8 cellular contexts compared by ENCODE assay signal in the genomic region with DNA sequence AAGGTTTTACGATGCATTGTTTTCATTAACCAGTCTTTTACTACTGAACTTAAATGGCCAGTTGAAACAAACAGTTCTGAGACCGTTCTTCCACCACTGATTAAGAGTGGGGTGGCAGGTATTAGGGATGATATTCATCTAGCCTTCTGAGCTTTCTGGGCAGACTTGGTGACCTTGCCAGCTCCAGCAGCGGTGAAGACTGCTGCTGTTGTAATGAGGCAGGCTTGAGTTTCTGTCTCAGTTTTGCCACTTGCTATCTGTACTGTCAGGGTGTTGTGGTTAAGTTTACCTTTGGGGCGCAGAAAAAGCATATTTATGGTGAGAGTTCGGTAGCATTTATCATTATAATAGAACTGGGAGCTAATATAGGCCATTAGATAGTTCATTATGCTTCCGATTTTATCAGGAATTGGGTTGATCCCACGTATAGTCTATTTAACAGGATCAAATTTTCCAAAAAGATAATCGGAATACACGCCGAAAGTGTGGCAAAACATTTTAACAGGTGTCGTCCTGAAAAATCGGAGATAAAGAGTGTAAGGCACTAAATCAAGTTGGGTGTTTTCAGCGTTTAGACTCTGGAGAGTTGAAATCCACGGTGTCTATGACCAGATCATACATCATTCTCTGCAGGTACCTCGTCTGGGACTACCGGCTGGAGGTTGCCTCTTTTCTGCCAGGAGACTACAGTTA. TPM values are rescaled to one million over a fixed set of nuclear protein-coding genes. Genes with fewer than 3 reads are reported as not detected.
A peak's percentile ranks its signal among the peaks of the same experiment; 100 is the strongest.
DNase-seq lines count a peak whose midpoint lies in the region; ATAC-seq and TF ChIP-seq lines count a peak whose summit lies in the region.

No MANE protein-coding gene starts in this region.

- ATAC-seq in HG02571 (IDR thresholded peaks at IDR 0.05; ENCODE audit: unreplicated experiment): no peak
- no peak for ATAC-seq in HG02642 (IDR thresholded peaks at IDR 0.05; ENCODE audit: poor library complexity, unreplicated experiment)

- H3K4me1 Mint-ChIP-seq in MCF 10A (ENCODE audit: insufficient read depth, unreplicated experiment): peaks cover 41% of the 10 kb centered on the region

- H3K4me3 Mint-ChIP-seq in MCF 10A (ENCODE audit: unreplicated experiment): peak overlapping the region; percentile 99

- intact Hi-C loops in OCI-LY7 (cut with micrococcal nuclease; ENCODE audit: unreplicated experiment) (loop anchor here (5.0 to 10.0 kb wide), 2 partner anchors 163 to 889 kb away; no protein-coding TSS in a partner anchor), MCF 10A (cut with micrococcal nuclease) (loop anchor here (5.0 kb wide), 1 partner anchor 49 kb away; a partner anchor contains a TSS)

- DNase-seq in activated effector memory CD4-positive, alpha-beta T cell treated with Interleukin-2 at 50 U/mL for 16 hours: peak; percentile 8
- DNase-seq in activated effector memory CD4-positive, alpha-beta T cell treated with anti-CD3 and anti-CD28 coated beads, Interleukin-2, amount 50 U/mL, for 16 hours: no peak
- peak; percentile 38 for DNase-seq in OCI-LY7 (ENCODE audit: low spot score)
- peak; percentile 11 for DNase-seq in MCF 10A (ENCODE audit: unreplicated experiment)
- DNase-seq in stimulated activated CD4-positive, alpha-beta T cell treated with anti-CD3 and anti-CD28 coated beads, Interleukin-4, amount 100 ng/mL, for 24 hours: peak; percentile 28

- H3K9me2 ChIP-seq in OCI-LY7 (ENCODE audit: insufficient read depth, low read length): no peaks in the 10 kb centered on the region

- no peaks in the 10 kb centered on the region for H3K9me3 Mint-ChIP-seq in MCF 10A (ENCODE audit: unreplicated experiment)

- TF ChIP-seq CTCF in OCI-LY7 (conservative IDR thresholded peaks at IDR 0.05; ENCODE audit: low read length) (no peak), MCF 10A (IDR thresholded peaks at IDR 0.05; ENCODE audit: unreplicated experiment) (no peak)

- H2AFZ ChIP-seq in OCI-LY7 (ENCODE audit: low read length): peak overlapping the region; percentile 79

- H3K4me1 ChIP-seq in OCI-LY7 (ENCODE audit: insufficient read depth, low read length, poor library complexity, severe bottlenecking): peaks cover 34% of the 10 kb centered on the region

- no peaks in the 10 kb centered on the region for H3K27me3 Mint-ChIP-seq in MCF 10A (ENCODE audit: insufficient read depth, unreplicated experiment)

- CTCF ChIA-PET in OCI-LY7 (lab: Charles Lee; ENCODE audit: unreplicated experiment): no interaction called here
- CTCF ChIA-PET in MCF 10A (lab: Yijun Ruan, JAX): interaction anchor here (0.6 to 1.0 kb wide), 4 partner anchors 24 to 44 kb away, joined by 3 to 4 read pairs (median 3); no protein-coding TSS in a partner anchor

- peak overlapping the region; percentile 98 for H3K27ac Mint-ChIP-seq in MCF 10A (ENCODE audit: low read depth, unreplicated experiment)

- H3K27me3 ChIP-seq in layer of hippocampus (ENCODE audit: control insufficient read depth, insufficient read depth, low read length): no peaks in the 10 kb centered on the region

- peak overlapping the region; percentile 82 for H3K4me2 ChIP-seq in OCI-LY7 (ENCODE audit: low read length)

- no peaks in the 10 kb centered on the region for H3K9me3 ChIP-seq in OCI-LY7 (ENCODE audit: low read length)

- no peaks in the 10 kb centered on the region for H3K36me3 Mint-ChIP-seq in MCF 10A (ENCODE audit: insufficient read depth, unreplicated experiment)

- POLR2A ChIA-PET in OCI-LY7 (lab: Charles Lee): no interaction called here
- POLR2A ChIA-PET in MCF 10A (lab: Yijun Ruan, JAX): interaction anchor here (0.6 to 1.2 kb wide), 8 partner anchors 11 to 1946 kb away, joined by 3 to 9 read pairs (median 3); no protein-coding TSS in a partner anchor

- H3K27ac ChIP-seq in OCI-LY7 (ENCODE audit: low read depth, low read length, poor library complexity, severe bottlenecking): peak overlapping the region; percentile 83
- H3K27ac ChIP-seq in layer of hippocampus (ENCODE audit: low read depth, low read length): peak overlapping the region; percentile 88

- H3K36me3 ChIP-seq in OCI-LY7 (ENCODE audit: insufficient read depth, low read length): peaks cover 20% of the 10 kb centered on the region

- H3K79me2 ChIP-seq in OCI-LY7 (ENCODE audit: insufficient read depth, low read depth, low read length): peaks cover 50% of the 10 kb centered on the region

- peak overlapping the region; percentile 88 for H3K4me3 ChIP-seq in OCI-LY7 (ENCODE audit: low read depth, low read length, poor library complexity, severe bottlenecking)

- BruUV-seq in OCI-LY7 (replicated peaks; lab: Mats Ljungman, UMichigan) (TSS peak; percentile 96), MCF 10A (replicated peaks; lab: Mats Ljungman, UMichigan) (TSS peak; percentile 89)

- H4K20me1 ChIP-seq in OCI-LY7 (ENCODE audit: insufficient read depth, low read length): no peaks in the 10 kb centered on the region

RNA-seq across cellular contexts. Expression of a gene that starts 0.7 kb away (rescaled TPM):
- 34.7 and 35.6 TPM in 2 replicates for total RNA-seq in OCI-LY7 (2014; rRNA removed; shearing (Covaris generic))
- 27.1 and 29.0 TPM in 2 replicates for total RNA-seq in OCI-LY7 (2022)
- total RNA-seq in MCF 10A (2022): 53.7 and 59.3 TPM in 2 replicates

RNA-seq across cellular contexts. Expression of a gene that starts 15.2 kb away (rescaled TPM):
- not detected in 2 replicates for total RNA-seq in OCI-LY7 (2014; rRNA removed; shearing (Covaris generic))
- total RNA-seq in OCI-LY7 (2022) (not detected in 2 replicates), MCF 10A (2022) (not detected in 2 replicates)

RNA-seq across cellular contexts. Expression of a gene that starts 42.0 kb away (rescaled TPM):
- 0.50 and 2.4 TPM in 2 replicates for total RNA-seq in OCI-LY7 (2014; rRNA removed; shearing (Covaris generic))
- total RNA-seq in OCI-LY7 (2022): 0.41 and 0.99 TPM in 2 replicates
- 0.79 and 1.3 TPM in 2 replicates for total RNA-seq in MCF 10A (2022)

RNA-seq across cellular contexts. Expression of a gene that starts 48.9 kb away (rescaled TPM):
- 4.1 and 5.7 TPM in 2 replicates for total RNA-seq in OCI-LY7 (2014; rRNA removed; shearing (Covaris generic))
- total RNA-seq in OCI-LY7 (2022) (9.3 and 9.9 TPM in 2 replicates), MCF 10A (2022) (19.7 and 21.1 TPM in 2 replicates)
